Comparison of ENCODE assay signal across 15 cellular contexts in genomic region chr5:37814699-37815098, GRCh38. TPM values are rescaled to one million over a fixed set of nuclear protein-coding genes. Genes with fewer than 3 reads are reported as not detected.
DNase-seq lines count a peak whose midpoint lies in the region; ATAC-seq, FAIRE-seq and TF ChIP-seq lines count a peak whose summit lies in the region.
"Had no signal": no experiment of that assay in that cellular context is flagged by ENCODE, and none has a peak within 500 bp of the region (broad histone marks: within the 10 kb centered on the region; RNA-seq: fewer than 3 reads in every experiment).

No MANE protein-coding gene starts in this region.

- peaks cover 2% of the 10 kb centered on the region for H3K4me1 ChIP-seq in endothelial cell of umbilical vein (ENCODE audit: control insufficient read depth, extremely low read depth, insufficient read depth, low read length)
- peaks cover 3 to 9% of the 10 kb centered on the region in 2 donors for H3K4me1 ChIP-seq in neuronal stem cell (ENCODE audit: control insufficient read depth in 2 of 2, insufficient read depth in 1 of 2, low read depth in 1 of 2, low read length in 2 of 2)
- H3K4me1 ChIP-seq in tibial nerve: no peaks in the 10 kb centered on the region
- H3K4me1 ChIP-seq: upper lobe of left lung had no signal

- H2BK12ac ChIP-seq in neuronal stem cell (ENCODE audit: low read length): no peak overlapping the region

- no peak overlapping the region for H2AK5ac ChIP-seq in neuronal stem cell (ENCODE audit: low read depth, low read length)

- no peak overlapping the region for H3K14ac ChIP-seq in neuronal stem cell (ENCODE audit: low read length)

- H4K91ac ChIP-seq in neuronal stem cell (ENCODE audit: low read depth, low read length, poor library complexity): no peak overlapping the region

- TF ChIP-seq POLR2A in endothelial cell of umbilical vein (IDR thresholded peaks at IDR 0.05; ENCODE audit: low read depth, low read length): no peak
- TF ChIP-seq POLR2A in tibial nerve (IDR thresholded peaks at IDR 0.05): no peak

- dilution Hi-C loops in endothelial cell of umbilical vein (cut with MboI; ENCODE audit: extremely low pct_ligation_motif_present, low sequenced_read_pairs): no loop called here

- TF ChIP-seq EP300 in tibial nerve (IDR thresholded peaks at IDR 0.05): no peak

- no peak overlapping the region for H4K8ac ChIP-seq in neuronal stem cell (ENCODE audit: low read depth, low read length)

- ATAC-seq in HG02759 (IDR thresholded peaks at IDR 0.05; ENCODE audit: unreplicated experiment): peak; percentile 36
- ATAC-seq: GM23338 had no signal

- DNase-seq in Daoy (ENCODE audit: low read depth) (peak; percentile 80), RCC 7860 (ENCODE audit: low spot score) (peak; percentile 97), endothelial cell of umbilical vein (ENCODE audit: low read depth, low spot score) (no peak), amniotic stem cell (lab: John Stamatoyannopoulos, UW) (no peak), cardiac septum (ENCODE audit: low spot score) (no peak), neuronal stem cell (ENCODE audit: low spot score) (no peak), tibial nerve (ENCODE audit: low spot score in 2 of 2) (no peak)
- DNase-seq: effector CD8-positive, alpha-beta T cell; foreskin melanocyte; islet precursor cell; NCI-H1105; NCI-H2227 treated with DMSO at 0.1 percent for 48 hours; upper lobe of left lung had no signal

- peak; percentile 94 for FAIRE-seq in RCC 7860 (lab: Jason Lieb, UNC)
- FAIRE-seq in endothelial cell of umbilical vein (lab: Jason Lieb, UNC): peak; percentile 71

- no peaks in the 10 kb centered on the region for H3K79me1 ChIP-seq in neuronal stem cell (ENCODE audit: low read depth, low read length)

- no peaks in the 10 kb centered on the region for H4K20me1 ChIP-seq in endothelial cell of umbilical vein (replicated peaks; ENCODE audit: control insufficient read depth, extremely low read depth, insufficient read depth, low read length)

- no TSS peak for BruUV-seq in endothelial cell of umbilical vein (replicated peaks; lab: Mats Ljungman, UMichigan)

- CTCF ChIA-PET in endothelial cell of umbilical vein (lab: Charles Lee): interaction anchor here (1.0 kb wide), 1 partner anchor 401 kb away, joined by 3 read pairs; no protein-coding TSS in a partner anchor

- H3K27me3 ChIP-seq in endothelial cell of umbilical vein (ENCODE audit: control insufficient read depth in 2 of 2, insufficient read depth in 2 of 2, low read length in 2 of 2) (peaks cover 0 to 2% of the 10 kb centered on the region in 2 experiments), neuronal stem cell (ENCODE audit: control insufficient read depth in 3 of 3, insufficient read depth in 3 of 3, low read depth in 1 of 3, low read length in 3 of 3) (peaks cover 0 to 3% (median 0%) of the 10 kb centered on the region in 3 experiments), tibial nerve (no peaks in the 10 kb centered on the region)
- H3K27me3 ChIP-seq: upper lobe of left lung had no signal

- no CpG with 5 or more reads among the region's 11 CpGs for WGBS in neuronal stem cell (ENCODE audit: extremely low coverage in 2 of 2, insufficient read length in 2 of 2, insufficient replicate concordance in 1 of 2), 2 donors
- 58 to 62% methylated on average over 11 of the region's 11 CpGs for WGBS in tibial nerve, 2 donors

- intact Hi-C loops in endothelial cell of umbilical vein (cut with micrococcal nuclease): no loop called here
- intact Hi-C loops in cardiac septum (cut with DNase I): no loop called here

- H3K4me3 ChIP-seq in endothelial cell of umbilical vein (replicated peaks in 1 of 3; ENCODE audit: insufficient read depth in 1 of 3, low read depth in 1 of 3, low read length in 3 of 3) (no peak overlapping the region), neuronal stem cell (ENCODE audit: low read length in 2 of 2) (no peak overlapping the region), tibial nerve (no peak overlapping the region)
- H3K4me3 ChIP-seq: GM23338, upper lobe of left lung had no signal

- H2BK15ac ChIP-seq in neuronal stem cell (ENCODE audit: low read length): no peak overlapping the region

- TF ChIP-seq CTCF in endothelial cell of umbilical vein (IDR thresholded peaks at IDR 0.05; ENCODE audit: extremely low read depth in 1 of 2, insufficient read depth in 1 of 2, low read depth in 1 of 2, low read length in 2 of 2) (no peak), tibial nerve (IDR thresholded peaks at IDR 0.05) (no peak)

- no peak overlapping the region for H3K23ac ChIP-seq in neuronal stem cell (ENCODE audit: low read depth, low read length, poor library complexity)

- no peaks in the 10 kb centered on the region for H3K9me3 ChIP-seq in endothelial cell of umbilical vein (replicated peaks; ENCODE audit: control insufficient read depth, insufficient read depth, low read length)
- H3K9me3 ChIP-seq in neuronal stem cell (replicated peaks in 1 of 2; ENCODE audit: control insufficient read depth in 2 of 2, insufficient read depth in 1 of 2, low read depth in 1 of 2, low read length in 2 of 2): no peaks in the 10 kb centered on the region
- H3K9me3 ChIP-seq in tibial nerve: no peaks in the 10 kb centered on the region
- H3K9me3 ChIP-seq: upper lobe of left lung had no signal

- POLR2A ChIA-PET in endothelial cell of umbilical vein (lab: Charles Lee): no interaction called here

- no peaks in the 10 kb centered on the region for H3K9me1 ChIP-seq in endothelial cell of umbilical vein (replicated peaks; ENCODE audit: control insufficient read depth, extremely low read depth, insufficient read depth, low read length)

- H3K36me3 ChIP-seq in endothelial cell of umbilical vein (ENCODE audit: control insufficient read depth in 2 of 2, extremely low read depth in 1 of 2, insufficient read depth in 2 of 2, low read length in 2 of 2) (no peaks in the 10 kb centered on the region), neuronal stem cell (replicated peaks in 1 of 2; ENCODE audit: control insufficient read depth in 2 of 2, insufficient read depth in 2 of 2, low read length in 2 of 2) (no peaks in the 10 kb centered on the region), tibial nerve (no peaks in the 10 kb centered on the region)
- H3K36me3 ChIP-seq: upper lobe of left lung had no signal

- no peak overlapping the region for H2BK5ac ChIP-seq in neuronal stem cell (ENCODE audit: low read length)

- no peak overlapping the region for H3K18ac ChIP-seq in neuronal stem cell (ENCODE audit: low read length)

- no peak overlapping the region for H3K4ac ChIP-seq in neuronal stem cell (ENCODE audit: low read length)

- H3K79me2 ChIP-seq in endothelial cell of umbilical vein (ENCODE audit: control insufficient read depth, insufficient read depth, low read length): no peaks in the 10 kb centered on the region

- H2AFZ ChIP-seq in endothelial cell of umbilical vein (ENCODE audit: low read depth, low read length) (no peak overlapping the region), neuronal stem cell (ENCODE audit: low read length) (no peak overlapping the region)
- H2AFZ ChIP-seq: GM23338 had no signal

- H2BK120ac ChIP-seq in neuronal stem cell (ENCODE audit: low read depth, low read length): no peak overlapping the region

- no peak overlapping the region for H3K27ac ChIP-seq in endothelial cell of umbilical vein (ENCODE audit: insufficient read depth, low read depth, low read length)
- no peak overlapping the region for H3K27ac ChIP-seq in neuronal stem cell (replicated peaks; ENCODE audit: low read length)
- H3K27ac ChIP-seq in tibial nerve: no peak overlapping the region
- H3K27ac ChIP-seq: upper lobe of left lung had no signal

- H3K4me2 ChIP-seq in endothelial cell of umbilical vein (ENCODE audit: insufficient read depth, low read length) (no peak overlapping the region), neuronal stem cell (ENCODE audit: insufficient read depth, low read length, poor library complexity, severe bottlenecking) (no peak overlapping the region)
- H3K4me2 ChIP-seq: GM23338 had no signal

- H3K9ac ChIP-seq in endothelial cell of umbilical vein (replicated peaks; ENCODE audit: extremely low read depth, insufficient read depth, low read length): no peak overlapping the region
- H3K9ac ChIP-seq in neuronal stem cell (ENCODE audit: low read depth, low read length, poor library complexity): no peak overlapping the region

TF ChIP-seq in endothelial cell of umbilical vein, 7 proteins besides CTCF, POLR2A, EP300 and RAD21:
- TF ChIP-seq JUN (IDR thresholded peaks at IDR 0.05; ENCODE audit: borderline replicate concordance, insufficient read depth, insufficient read length, low read depth) (no peak), FOS (IDR thresholded peaks at IDR 0.05; ENCODE audit: borderline replicate concordance, insufficient read depth, low read length) (no peak), EZH2 (IDR thresholded peaks at IDR 0.05; ENCODE audit: borderline replicate concordance, low read depth, low read length, severe bottlenecking) (no peak), GATA2 (IDR thresholded peaks at IDR 0.05; ENCODE audit: insufficient read depth, insufficient read length, low read depth, low read length) (no peak), MYC (IDR thresholded peaks at IDR 0.05; ENCODE audit: low read depth, low read length) (no peak)
- TF ChIP-seq, protein P1, sequence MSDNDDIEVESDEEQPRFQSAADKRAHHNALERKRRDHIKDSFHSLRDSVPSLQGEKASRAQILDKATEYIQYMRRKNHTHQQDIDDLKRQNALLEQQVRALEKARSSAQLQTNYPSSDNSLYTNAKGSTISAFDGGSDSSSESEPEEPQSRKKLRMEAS (IDR thresholded peaks at IDR 0.05; ENCODE audit: insufficient read depth, insufficient read length): no peak

RNA-seq across cellular contexts. Expression of gene GDNF, which starts 25.1 kb away (rescaled TPM):
- total RNA-seq in Daoy (2014; rRNA removed; shearing (Covaris generic)): 1.7 and 1.8 TPM in 2 replicates
- total RNA-seq in endothelial cell of umbilical vein (not detected in 2 replicates), cardiac septum (0.30 TPM), tibial nerve (not detected)
- not detected in 2 replicates for polyA plus RNA-seq in endothelial cell of umbilical vein
- not detected in 2 replicates for polyA plus RNA-seq in endothelial cell of umbilical vein (2011; cell fraction: cytosol; rRNA removed)
- polyA plus RNA-seq in endothelial cell of umbilical vein (2011; cell fraction: nucleus; rRNA removed): not detected in 2 replicates
- not detected in 2 replicates for polyA plus RNA-seq in endothelial cell of umbilical vein (2012)
- polyA minus RNA-seq in endothelial cell of umbilical vein: not detected in 2 replicates
- polyA minus RNA-seq in endothelial cell of umbilical vein (2011; cell fraction: cytosol; rRNA and poly(A)+ RNA removed): not detected
- polyA minus RNA-seq in endothelial cell of umbilical vein (2011; cell fraction: nucleus; rRNA and poly(A)+ RNA removed): not detected in 2 replicates
- 0.15 TPM for polyA plus RNA-seq in neuronal stem cell (2013, experiment 1 of 2)
- 0.12 TPM for polyA plus RNA-seq in neuronal stem cell (2013, experiment 2 of 2)

Comparison
In these comparisons a context has a peak if more than half of its experiments do, and no peak if none do; other contexts are left out.
1. DNase-seq: peak in Daoy (single experiment) and RCC 7860 (single experiment); none in endothelial cell of umbilical vein (single experiment), amniotic stem cell (single experiment), cardiac septum (single experiment), neuronal stem cell (single experiment) and tibial nerve (0 of 2).